In genomic region chr7:5467645-5468044, GRCh38 we compare ENCODE assay signal across 24 cellular contexts.
"Had no signal": no experiment of that assay in that cellular context is flagged by ENCODE, and none has a peak within 500 bp of the region (broad histone marks: within the 10 kb centered on the region; RNA-seq: fewer than 3 reads in every experiment).

No MANE protein-coding gene starts in this region.

- ATAC-seq: naive thymus-derived CD4-positive, alpha-beta T cell; natural killer cell; pancreas; right cardiac atrium; right lobe of liver; stimulated activated effector memory CD8-positive, alpha-beta T cell treated with anti-CD3 and anti-CD28 coated beads, Interleukin-12 subunit alpha, Interleukin-12 subunit beta, amount 100 ng/mL, for 72 hours; stimulated activated naive B cell treated with anti-CD40 and anti-IgM and Interleukin-4, amounts not matched to agents 10 μg/mL and 1 μg/mL and 100 μg/mL, for 72 hours; stimulated activated naive CD8-positive, alpha-beta T cell treated with anti-CD3 and anti-CD28 coated beads, Interleukin-15, amount 100 ng/mL, for 72 hours; upper lobe of right lung had no signal

- DNase-seq: naive thymus-derived CD4-positive, alpha-beta T cell; natural killer cell; pancreas; right cardiac atrium; right lobe of liver; sigmoid colon; small intestine; stimulated activated CD4-positive, alpha-beta T cell treated with anti-CD3 and anti-CD28 coated beads, Interleukin-15, amount 100 ng/mL, for 24 hours; stimulated activated CD4-positive, alpha-beta T cell treated with anti-CD3 and anti-CD28 coated beads, Interleukin-2, amount 100 ng/mL, for 24 hours; stimulated activated CD4-positive, alpha-beta T cell treated with anti-CD3 and anti-CD28 coated beads, Interleukin-2, amount 100 ng/mL, for 48 hours; stimulated activated CD4-positive, alpha-beta T cell treated with anti-CD3 and anti-CD28 coated beads, Interleukin-4, amount 100 ng/mL, for 24 hours; stimulated activated naive B cell treated with anti-CD40 and anti-IgM and Interleukin-4, amounts not matched to agents 10 μg/mL and 1 μg/mL and 100 μg/mL, for 72 hours; stimulated activated naive CD4-positive, alpha-beta T cell treated with Interleukin-2 at 50 U/mL for 16 hours; stimulated activated naive CD8-positive, alpha-beta T cell treated with anti-CD3 and anti-CD28 coated beads, Interleukin-15, amount 100 ng/mL, for 72 hours; substantia nigra; testis; tibial artery; transverse colon; upper lobe of right lung; uterus had no signal

- H3K27ac ChIP-seq: neutrophil, pancreas, prostate gland, right lobe of liver, sigmoid colon, suprapubic skin, testis, tibial artery, transverse colon, upper lobe of right lung, uterus had no signal
